9 cellular contexts compared by ENCODE assay signal in the genomic region with DNA sequence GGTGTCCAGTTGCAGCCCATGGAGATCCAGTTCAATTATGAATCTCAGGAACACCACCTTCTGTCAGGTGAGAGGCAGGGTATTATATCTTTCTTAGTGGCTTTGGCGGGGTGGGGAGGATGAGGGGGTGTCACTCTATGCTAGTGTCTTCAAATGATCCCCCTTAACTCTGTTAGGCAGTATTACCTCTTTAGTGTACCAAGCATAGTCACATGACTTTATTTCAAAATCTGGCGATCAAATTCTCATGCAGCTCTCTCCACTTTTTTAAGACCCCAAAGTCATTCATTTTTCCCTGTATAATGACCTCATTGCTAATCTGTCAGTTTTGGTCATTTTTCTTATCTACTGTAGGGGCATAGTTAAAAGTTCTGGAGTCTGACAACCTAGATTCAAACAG. TPM values are rescaled to one million over a fixed set of nuclear protein-coding genes. Genes with fewer than 3 reads are reported as not detected.
DNase-seq lines count a peak whose midpoint lies in the region; ATAC-seq and TF ChIP-seq lines count a peak whose summit lies in the region.
"Had no signal": no experiment of that assay in that cellular context is flagged by ENCODE, and none has a peak within 500 bp of the region (broad histone marks: within the 10 kb centered on the region; RNA-seq: fewer than 3 reads in every experiment).

No MANE protein-coding gene starts in this region.

- H3K36me3 ChIP-seq in cardiac muscle cell = peaks cover 4% of the 10 kb centered on the region
- H3K36me3 ChIP-seq in ascending aorta = peaks cover 3 to 16% of the 10 kb centered on the region in 2 donors
- H3K36me3 ChIP-seq in right lobe of liver = no peaks in the 10 kb centered on the region
- H3K36me3 ChIP-seq in upper lobe of right lung = peaks cover 12% of the 10 kb centered on the region

- no peak for TF ChIP-seq CTCF in cardiac muscle cell (IDR thresholded peaks at IDR 0.05; ENCODE audit: low read depth, low read length)
- TF ChIP-seq CTCF in ascending aorta (IDR thresholded peaks at IDR 0.05) = no peak
- TF ChIP-seq CTCF in right lobe of liver (IDR thresholded peaks at IDR 0.05) = no peak
- no peak for TF ChIP-seq CTCF in upper lobe of right lung (IDR thresholded peaks at IDR 0.05)

- TF ChIP-seq POLR2A in right lobe of liver (IDR thresholded peaks at IDR 0.05) = no peak

- DNase-seq in cardiac muscle cell (ENCODE audit: low read depth in 1 of 2, low spot score in 1 of 2) = no peak
- no peak for DNase-seq in left cardiac atrium
- no peak for DNase-seq in ascending aorta (ENCODE audit: low spot score in 2 of 2)
- no peak for DNase-seq in right lobe of liver
- DNase-seq in upper lobe of right lung = no peak
- no peak for DNase-seq in DMS 273 (lab: John Stamatoyannopoulos, UW; ENCODE audit: unreplicated experiment)
- no peak for DNase-seq in NOMO-1 treated with DMSO at 0.1 percent for 48 hours (lab: John Stamatoyannopoulos, UW; ENCODE audit: unreplicated experiment)
- DNase-seq: kidney glomerular epithelial cell had no signal

- H3K27me3 ChIP-seq in cardiac muscle cell = no peaks in the 10 kb centered on the region
- H3K27me3 ChIP-seq in ascending aorta = no peaks in the 10 kb centered on the region
- no peaks in the 10 kb centered on the region for H3K27me3 ChIP-seq in right lobe of liver
- no peaks in the 10 kb centered on the region for H3K27me3 ChIP-seq in upper lobe of right lung

- H3K4me3 ChIP-seq in cardiac muscle cell = peak overlapping the region; percentile 67
- H3K4me3 ChIP-seq in ascending aorta = peak overlapping the region; percentile 73 to 86
- peak overlapping the region; percentile 69 to 83 (median 76) for H3K4me3 ChIP-seq in right lobe of liver
- peak overlapping the region; percentile 85 for H3K4me3 ChIP-seq in upper lobe of right lung

- intact Hi-C loops in left cardiac atrium (cut with DNase I) = loop anchor here in 1 of 2 donors (5.0 kb wide), 1 partner anchor 51 kb away; the partner anchor contains the start of gene ZNF24
- intact Hi-C loops in ascending aorta (cut with DNase I) = loop anchor here (2.0 to 5.0 kb wide), 2 partner anchors 206 to 682 kb away; partner anchors contain the start of genes INO80C and RMP24
- intact Hi-C loops in right lobe of liver (cut with DNase I) = loop anchor here in 1 of 2 donors (10.0 kb wide), 1 partner anchor 46 kb away; the partner anchor contains the start of gene ZNF397
- intact Hi-C loops in upper lobe of right lung (cut with DNase I) = no loop called here

- no peaks in the 10 kb centered on the region for H3K4me1 ChIP-seq in cardiac muscle cell (ENCODE audit: low read depth)
- H3K4me1 ChIP-seq in ascending aorta = peaks cover 3 to 11% of the 10 kb centered on the region in 2 donors
- H3K4me1 ChIP-seq in right lobe of liver = peaks cover 0 to 22% (median 2%) of the 10 kb centered on the region in 4 donors
- peaks cover 11% of the 10 kb centered on the region for H3K4me1 ChIP-seq in upper lobe of right lung

- H3K27ac ChIP-seq in cardiac muscle cell (no peak overlapping the region), ascending aorta (no peak overlapping the region), right lobe of liver (no peak overlapping the region), upper lobe of right lung (peak overlapping the region; percentile 84)

- H3K9me3 ChIP-seq in cardiac muscle cell (ENCODE audit: low read depth) = no peaks in the 10 kb centered on the region
- no peaks in the 10 kb centered on the region for H3K9me3 ChIP-seq in ascending aorta
- no peaks in the 10 kb centered on the region for H3K9me3 ChIP-seq in right lobe of liver
- H3K9me3 ChIP-seq in upper lobe of right lung = no peaks in the 10 kb centered on the region

- ATAC-seq in left cardiac atrium = no peak
- no peak for ATAC-seq in right lobe of liver
- no peak for ATAC-seq in upper lobe of right lung
- no peak for ATAC-seq in HG03378 (IDR thresholded peaks at IDR 0.05; ENCODE audit: unreplicated experiment)

- 82% methylated on average over 2 of the region's 2 CpGs for WGBS in right lobe of liver (ENCODE audit: insufficient coverage, low coverage, low lambda C conversion rate, missing lambda C conversion rate)

RNA-seq across cellular contexts. Expression of gene ZSCAN30, which starts 1.1 kb away (rescaled TPM):
- total RNA-seq in cardiac muscle cell (19.7 and 29.5 TPM in 2 replicates), left cardiac atrium (10 to 100 TPM; 13.3 to 19.1 TPM), ascending aorta (7.5 TPM), right lobe of liver (1 to 10 TPM; 4.3 to 6.0 (median 5.0) TPM), upper lobe of right lung (18.9 TPM)
- polyA plus RNA-seq in cardiac muscle cell = 19.5 and 36.9 TPM in 2 replicates

RNA-seq across cellular contexts. Expression of gene ZNF397, which starts 50.3 kb away (rescaled TPM):
- total RNA-seq in cardiac muscle cell (16.8 and 21.5 TPM in 2 replicates), left cardiac atrium (10 to 100 TPM; 16.1 to 17.9 TPM), ascending aorta (13.9 TPM), right lobe of liver (10 to 100 TPM in 4 of 6 experiments, 1 to 10 TPM in 2; 9.1 to 13.1 (median 10.9) TPM), upper lobe of right lung (29.2 TPM)
- polyA plus RNA-seq in cardiac muscle cell = 8.8 and 10.2 TPM in 2 replicates

RNA-seq across cellular contexts. Expression of gene ZNF24, which starts 53.1 kb away (rescaled TPM):
- total RNA-seq in cardiac muscle cell (30.7 and 38.5 TPM in 2 replicates), left cardiac atrium (10 to 100 TPM; 43.5 to 51.1 TPM), ascending aorta (11.5 TPM), right lobe of liver (10 to 100 TPM; 17.7 to 31.5 (median 25.5) TPM), upper lobe of right lung (54.7 TPM)
- 41.1 and 55.4 TPM in 2 replicates for polyA plus RNA-seq in cardiac muscle cell
